In genomic region chr22:24106385-24107381, GRCh38 we compare ENCODE assay signal across 8 cellular contexts.
DNase-seq lines count a peak whose midpoint lies in the region; ATAC-seq, FAIRE-seq and TF ChIP-seq lines count a peak whose summit lies in the region.

No MANE protein-coding gene starts in this region.

- no peaks in the 10 kb centered on the region for H3K9me2 ChIP-seq in OCI-LY7 (ENCODE audit: insufficient read depth, low read length)

- CTCF ChIA-PET in OCI-LY7 (lab: Charles Lee; ENCODE audit: unreplicated experiment), result interaction anchor here (1.4 kb wide), 1 partner anchor 51 kb away, joined by 4 read pairs; no protein-coding TSS in a partner anchor
- CTCF ChIA-PET in naive thymus-derived CD4-positive, alpha-beta T cell (lab: Charles Lee), result interaction anchor here (0.5 to 4.7 kb wide), 12 partner anchors 11 to 318 kb away, joined by 3 to 19 read pairs (median 4); no protein-coding TSS in a partner anchor

- peaks cover 21% of the 10 kb centered on the region for H3K36me3 ChIP-seq in OCI-LY7 (ENCODE audit: insufficient read depth, low read length)
- peaks cover 0 to 54% (median 4%) of the 10 kb centered on the region in 3 experiments for H3K36me3 ChIP-seq in naive thymus-derived CD4-positive, alpha-beta T cell (ENCODE audit: control insufficient read depth in 2 of 3, insufficient read depth in 3 of 3, low read length in 3 of 3)

- no peaks in the 10 kb centered on the region for H3K27me3 ChIP-seq in naive thymus-derived CD4-positive, alpha-beta T cell (ENCODE audit: control insufficient read depth in 2 of 2, insufficient read depth in 2 of 2, low read length in 2 of 2)

- peaks cover 0 to 7% (median under 1%) of the 10 kb centered on the region in 11 donors for H3K9me3 Mint-ChIP-seq in naive thymus-derived CD4-positive, alpha-beta T cell

- ATAC-seq in naive thymus-derived CD4-positive, alpha-beta T cell, result peak; percentile 68

- H3K27me3 Mint-ChIP-seq in naive thymus-derived CD4-positive, alpha-beta T cell, result no peaks in the 10 kb centered on the region

- no peak overlapping the region for H3K4me2 ChIP-seq in OCI-LY7 (ENCODE audit: low read length)

- no peaks in the 10 kb centered on the region for H3K9me3 ChIP-seq in OCI-LY7 (ENCODE audit: low read length)
- no peaks in the 10 kb centered on the region for H3K9me3 ChIP-seq in naive thymus-derived CD4-positive, alpha-beta T cell (ENCODE audit: control insufficient read depth in 2 of 3, low read length in 3 of 3)

- no peak overlapping the region for H3K4me3 ChIP-seq in OCI-LY7 (ENCODE audit: low read depth, low read length, poor library complexity, severe bottlenecking)
- H3K4me3 ChIP-seq in naive thymus-derived CD4-positive, alpha-beta T cell (ENCODE audit: low read length), result no peak overlapping the region

- H2AFZ ChIP-seq in OCI-LY7 (ENCODE audit: low read length), result no peak overlapping the region

- H3K27ac ChIP-seq in OCI-LY7 (ENCODE audit: low read depth, low read length, poor library complexity, severe bottlenecking), result no peak overlapping the region
- H3K27ac ChIP-seq in angular gyrus (ENCODE audit: low read depth, low read length), result peak overlapping the region; percentile 71
- H3K27ac ChIP-seq in naive thymus-derived CD4-positive, alpha-beta T cell (ENCODE audit: low read depth, low read length), result peak overlapping the region; percentile 14

- POLR2A ChIA-PET in OCI-LY7 (lab: Charles Lee), result no interaction called here
- POLR2A ChIA-PET in naive thymus-derived CD4-positive, alpha-beta T cell (lab: Charles Lee), result interaction anchor here (1.1 kb wide), 1 partner anchor 51 kb away, joined by 3 read pairs; no protein-coding TSS in a partner anchor

- no peak for DNase-seq in D721Med (ENCODE audit: insufficient read length, low spot score)
- DNase-seq in OCI-LY7 (ENCODE audit: low spot score), result peak; percentile 45
- peak in 7 of 9 donors; percentile 26 to 39 (median 30) for DNase-seq in naive thymus-derived CD4-positive, alpha-beta T cell
- no peak for DNase-seq in NCI-H446 (lab: John Stamatoyannopoulos, UW)
- no peak for DNase-seq in EL
- no peak for DNase-seq in NCI-H2029 (lab: John Stamatoyannopoulos, UW)
- no peak for DNase-seq in OCI-M2 (lab: John Stamatoyannopoulos, UW; ENCODE audit: unreplicated experiment)

- TF ChIP-seq CTCF in D721Med (IDR thresholded peaks at IDR 0.05; ENCODE audit: insufficient read depth, missing control alignments) (peak; percentile 4), OCI-LY7 (conservative IDR thresholded peaks at IDR 0.05; ENCODE audit: low read length) (peak; percentile 47)

- H3K4me1 ChIP-seq in OCI-LY7 (ENCODE audit: insufficient read depth, low read length, poor library complexity, severe bottlenecking), result no peaks in the 10 kb centered on the region
- H3K4me1 ChIP-seq in naive thymus-derived CD4-positive, alpha-beta T cell (ENCODE audit: control insufficient read depth in 2 of 2, insufficient read depth in 2 of 2, low read length in 2 of 2), result no peaks in the 10 kb centered on the region

- H4K20me1 ChIP-seq in OCI-LY7 (ENCODE audit: insufficient read depth, low read length), result no peaks in the 10 kb centered on the region

- no peak overlapping the region for H3K4me3 Mint-ChIP-seq in naive thymus-derived CD4-positive, alpha-beta T cell

- no TSS peak for BruUV-seq in OCI-LY7 (replicated peaks; lab: Mats Ljungman, UMichigan)

- H3K4me1 Mint-ChIP-seq in naive thymus-derived CD4-positive, alpha-beta T cell, result peaks cover 0 to 24% (median 4%) of the 10 kb centered on the region in 7 donors

- intact Hi-C loops in OCI-LY7 (cut with micrococcal nuclease; ENCODE audit: unreplicated experiment), result loop anchor here (1.0 kb wide), 1 partner anchor 69 kb away; no protein-coding TSS in a partner anchor
- intact Hi-C loops in naive thymus-derived CD4-positive, alpha-beta T cell (cut with micrococcal nuclease), result loop anchor here in 1 of 2 donors (1.0 to 2.0 kb wide), 4 partner anchors 51 to 141 kb away; no protein-coding TSS in a partner anchor

- no peaks in the 10 kb centered on the region for H3K79me2 ChIP-seq in OCI-LY7 (ENCODE audit: insufficient read depth, low read depth, low read length)

- peak overlapping the region in 8 of 9 donors; percentile 25 to 92 (median 46) for H3K27ac Mint-ChIP-seq in naive thymus-derived CD4-positive, alpha-beta T cell

- peaks cover 11 to 36% (median 19%) of the 10 kb centered on the region in 5 donors for H3K36me3 Mint-ChIP-seq in naive thymus-derived CD4-positive, alpha-beta T cell

- FAIRE-seq in D721Med (lab: Jason Lieb, UNC), result no peak

Comparison
In these comparisons a context has a peak if more than half of its experiments do, and no peak if none do; other contexts are left out.
1. DNase-seq: peak in OCI-LY7 (single experiment) and naive thymus-derived CD4-positive, alpha-beta T cell (7 of 9); none in D721Med (single experiment), NCI-H446 (0 of 2), EL (single experiment), NCI-H2029 (single experiment) and OCI-M2 (single experiment).